ENCODE assay signal across 25 cellular contexts in genomic region chr7:123598657-123599056, GRCh38. TPM values are rescaled to one million over a fixed set of nuclear protein-coding genes. Genes with fewer than 3 reads are reported as not detected.
DNase-seq lines count a peak whose midpoint lies in the region; ATAC-seq, FAIRE-seq and TF ChIP-seq lines count a peak whose summit lies in the region.
"Had no signal": no experiment of that assay in that cellular context is flagged by ENCODE, and none has a peak within 500 bp of the region (broad histone marks: within the 10 kb centered on the region; RNA-seq: fewer than 3 reads in every experiment).

No MANE protein-coding gene starts in this region.

- BruUV-seq in HepG2 (replicated peaks; lab: Mats Ljungman, UMichigan) (no TSS peak), K562 (replicated peaks; lab: Mats Ljungman, UMichigan) (no TSS peak)

- WGBS in liver = 32% methylated on average over 3 of the region's 3 CpGs
- WGBS in HepG2 (ENCODE audit: low lambda C conversion rate) = 8% methylated on average over 3 of the region's 3 CpGs
- 36% methylated on average over 3 of the region's 3 CpGs for WGBS in K562 (ENCODE audit: insufficient coverage, low coverage, missing lambda C conversion rate)
- no CpG with 5 or more reads among the region's 3 CpGs for WGBS in neuronal stem cell (ENCODE audit: extremely low coverage in 2 of 2, insufficient read length in 2 of 2, insufficient replicate concordance in 1 of 2), 2 donors

- H4K8ac ChIP-seq in neuronal stem cell (ENCODE audit: low read depth, low read length) = no peak overlapping the region

- no peak for TF ChIP-seq EP300 in HepG2 (IDR thresholded peaks at IDR 0.05; ENCODE audit: low read depth in 2 of 2, low read length in 2 of 2)
- TF ChIP-seq EP300 in HepG2 (CRISPR knock-in tag; IDR thresholded peaks at IDR 0.05; ENCODE audit: borderline replicate concordance) = no peak
- TF ChIP-seq EP300 in K562 (IDR thresholded peaks at IDR 0.05; ENCODE audit: low read length) = no peak

- H3K4me3 ChIP-seq in liver (ENCODE audit: low read depth in 1 of 3, low read length in 3 of 3) (no peak overlapping the region), HepG2 (replicated peaks in 1 of 3; ENCODE audit: insufficient read depth in 1 of 3, low read depth in 2 of 3, low read length in 3 of 3) (no peak overlapping the region), K562 (no peak overlapping the region), neuronal stem cell (ENCODE audit: low read length in 2 of 2) (no peak overlapping the region)
- H3K4me3 ChIP-seq: GM23248, PC-9, SJCRH30 had no signal

- H3K9me1 ChIP-seq in K562 (ENCODE audit: control insufficient read depth, insufficient read depth, low read length) = no peaks in the 10 kb centered on the region

- ATAC-seq in HepG2 (no peak), K562 (no peak; the same call in 2 of the 3 replicates), left lobe of liver (peak; percentile 96)

- H2AFZ ChIP-seq in HepG2 (ENCODE audit: low read length) (no peak overlapping the region), K562 (ENCODE audit: low read depth, low read length) (0 out of 2 replicates have a peak overlapping the region, but pooled peaks have one; percentile 5), neuronal stem cell (ENCODE audit: low read length) (no peak overlapping the region)
- H2AFZ ChIP-seq: GM23248, PC-9 had no signal

- TF ChIP-seq RAD21 in liver (IDR thresholded peaks at IDR 0.05) (no peak), HepG2 (CRISPR knock-in tag; IDR thresholded peaks at IDR 0.05) (no peak), K562 (CRISPR knock-in tag; conservative IDR thresholded peaks at IDR 0.05 in 1 of 2, IDR thresholded peaks at IDR 0.05 in 1 of 2) (no peak)

- H3K36me3 ChIP-seq in liver (ENCODE audit: control insufficient read depth in 4 of 4, insufficient read depth in 3 of 4, low read depth in 1 of 4, low read length in 3 of 4) = no peaks in the 10 kb centered on the region
- H3K36me3 ChIP-seq in HepG2 (replicated peaks in 1 of 2; ENCODE audit: control insufficient read depth in 1 of 2, insufficient read depth in 2 of 2, low read length in 2 of 2) = no peaks in the 10 kb centered on the region
- no peaks in the 10 kb centered on the region for H3K36me3 ChIP-seq in K562 (ENCODE audit: control insufficient read depth, insufficient read depth, low read length)
- no peaks in the 10 kb centered on the region for H3K36me3 ChIP-seq in neuronal stem cell (replicated peaks in 1 of 2; ENCODE audit: control insufficient read depth in 2 of 2, insufficient read depth in 2 of 2, low read length in 2 of 2)
- H3K36me3 ChIP-seq: SJCRH30 had no signal

- H2BK120ac ChIP-seq in neuronal stem cell (ENCODE audit: low read depth, low read length) = no peak overlapping the region

- DNase-seq in HepG2 (ENCODE audit: low spot score) (no peak), K562 (ENCODE audit: extremely low read depth in 1 of 4, low spot score in 3 of 4) (no peak), left lobe of liver (ENCODE audit: low spot score) (no peak), KBM-7 (no peak), NCI-H1092 treated with DMSO at 0.1 percent for 48 hours (lab: John Stamatoyannopoulos, UW) (no peak), neuronal stem cell (ENCODE audit: low spot score) (no peak)
- DNase-seq: CD4-positive, CD25-positive, alpha-beta regulatory T cell; EL; GF-D8; GM23248; HCEC 1CT; IMR-90; Karpas-422; NCI-H1417; NCI-H1694 treated with DMSO at 0.1 percent for 48 hours; NCI-H2081 treated with DMSO at 0.1 percent for 48 hours; NCI-H446 treated with DMSO at 0.1 percent for 48 hours; NCI-H526 treated with DMSO at 0.1 percent for 48 hours; PC-9; RPMI8226; SJCRH30 had no signal

- in situ Hi-C loops in HepG2 (cut with HindIII; ENCODE audit: extremely low pct_ligation_motif_present, low pct_unique_long_range_greater_than_20kb) (no loop called here), K562 (cut with MboI) (no loop called here), KBM-7 (cut with MboI; ENCODE audit: low pct_unique_long_range_greater_than_20kb, low sequenced_read_pairs) (no loop called here)

- intact Hi-C loops in HepG2 (cut with micrococcal nuclease; ENCODE audit: unreplicated experiment) = no loop called here
- intact Hi-C loops in K562 (cut with micrococcal nuclease) = no loop called here

- no peaks in the 10 kb centered on the region for H4K20me1 ChIP-seq in HepG2 (ENCODE audit: insufficient read depth, low read length)
- H4K20me1 ChIP-seq in K562 (replicated peaks; ENCODE audit: control insufficient read depth, insufficient read depth, low read length) = no peaks in the 10 kb centered on the region

- H3K79me1 ChIP-seq in neuronal stem cell (ENCODE audit: low read depth, low read length) = no peaks in the 10 kb centered on the region

- H2BK12ac ChIP-seq in neuronal stem cell (ENCODE audit: low read length) = no peak overlapping the region

- H3K27ac ChIP-seq in liver (ENCODE audit: low read depth in 1 of 2, low read length in 2 of 2) (peak overlapping the region; percentile 36 to 51), HepG2 (ENCODE audit: extremely low read length, insufficient read depth, low read length) (no peak overlapping the region), K562 (ENCODE audit: extremely low read depth, low read depth, low read length) (no peak overlapping the region), neuronal stem cell (replicated peaks; ENCODE audit: low read length) (no peak overlapping the region)
- H3K27ac ChIP-seq: GM23248, PC-9, SJCRH30 had no signal

- no peak for TF ChIP-seq POLR2A in HepG2 (IDR thresholded peaks at IDR 0.05; ENCODE audit: insufficient read depth in 1 of 2, low read depth in 2 of 2, low read length in 2 of 2)
- no peak for TF ChIP-seq POLR2A in K562 (conservative IDR thresholded peaks at IDR 0.05)

- no peak overlapping the region for H3K18ac ChIP-seq in neuronal stem cell (ENCODE audit: low read length)

- TF ChIP-seq CTCF in liver (IDR thresholded peaks at IDR 0.05; ENCODE audit: low read depth, low read length, missing input control) (no peak), HepG2 (CRISPR knock-in tag; IDR thresholded peaks at IDR 0.05) (no peak), K562 (IDR thresholded peaks at IDR 0.05 in 2 of 3, conservative IDR thresholded peaks at IDR 0.05 in 1 of 3; ENCODE audit: insufficient read depth in 2 of 3, low read depth in 1 of 3, low read length in 3 of 3) (no peak)

- H3K4me2 ChIP-seq in HepG2 (ENCODE audit: low read depth, low read length) = no peak overlapping the region
- H3K4me2 ChIP-seq in K562 (ENCODE audit: insufficient read depth, low read length) = no peak overlapping the region
- H3K4me2 ChIP-seq in neuronal stem cell (ENCODE audit: insufficient read depth, low read length, poor library complexity, severe bottlenecking) = no peak overlapping the region
- H3K4me2 ChIP-seq: PC-9 had no signal

- H3K23ac ChIP-seq in neuronal stem cell (ENCODE audit: low read depth, low read length, poor library complexity) = no peak overlapping the region

- no peak overlapping the region for H4K91ac ChIP-seq in neuronal stem cell (ENCODE audit: low read depth, low read length, poor library complexity)

- FAIRE-seq in HepG2 (lab: Jason Lieb, UNC) = no peak
- no peak for FAIRE-seq in K562 (lab: Jason Lieb, UNC)
- FAIRE-seq: HTR-8/SVneo had no signal

- no peak overlapping the region for H3K14ac ChIP-seq in neuronal stem cell (ENCODE audit: low read length)

- H3K4ac ChIP-seq in neuronal stem cell (ENCODE audit: low read length) = no peak overlapping the region

- POLR2A ChIA-PET in HepG2 (lab: Yijun Ruan, JAX) (no interaction called here), K562 (lab: Yijun Ruan, JAX) (interaction anchor here (1.0 kb wide), 1 partner anchor 46 kb away, joined by 3 read pairs; no protein-coding TSS in a partner anchor)

- no peak overlapping the region for H2BK5ac ChIP-seq in neuronal stem cell (ENCODE audit: low read length)

- no peaks in the 10 kb centered on the region for H3K79me2 ChIP-seq in HepG2 (ENCODE audit: insufficient read depth, low read length)
- H3K79me2 ChIP-seq in K562 (ENCODE audit: control insufficient read depth, insufficient read depth, low read length) = no peaks in the 10 kb centered on the region

- H3K9ac ChIP-seq in liver (ENCODE audit: low read depth in 1 of 2, low read length in 2 of 2) (no peak overlapping the region), HepG2 (ENCODE audit: insufficient read depth, low read depth, low read length) (no peak overlapping the region), K562 (ENCODE audit: insufficient read depth in 1 of 2, low read depth in 2 of 2, low read length in 2 of 2) (no peak overlapping the region), neuronal stem cell (ENCODE audit: low read depth, low read length, poor library complexity) (no peak overlapping the region)
- H3K9ac ChIP-seq: GM23248 had no signal

- no peak overlapping the region for H2AK5ac ChIP-seq in neuronal stem cell (ENCODE audit: low read depth, low read length)

- H3K9me3 ChIP-seq in liver (ENCODE audit: control insufficient read depth in 4 of 4, low read length in 3 of 4) = no peaks in the 10 kb centered on the region
- no peaks in the 10 kb centered on the region for H3K9me3 ChIP-seq in HepG2 (ENCODE audit: low read length)
- H3K9me3 ChIP-seq in K562 (replicated peaks; ENCODE audit: control insufficient read depth, insufficient read depth, low read depth, low read length) = no peaks in the 10 kb centered on the region
- H3K9me3 ChIP-seq in neuronal stem cell (replicated peaks in 1 of 2; ENCODE audit: control insufficient read depth in 2 of 2, insufficient read depth in 1 of 2, low read depth in 1 of 2, low read length in 2 of 2) = no peaks in the 10 kb centered on the region
- H3K9me3 ChIP-seq: SJCRH30 had no signal

- H3K27me3 ChIP-seq in liver (ENCODE audit: control insufficient read depth in 4 of 4, insufficient read depth in 4 of 4, low read length in 3 of 4) (no peaks in the 10 kb centered on the region), HepG2 (ENCODE audit: control insufficient read depth in 1 of 2, insufficient read depth in 2 of 2, low read length in 2 of 2) (no peaks in the 10 kb centered on the region), K562 (ENCODE audit: control insufficient read depth in 2 of 2, insufficient read depth in 2 of 2, low read length in 2 of 2) (no peaks in the 10 kb centered on the region), neuronal stem cell (ENCODE audit: control insufficient read depth in 3 of 3, insufficient read depth in 3 of 3, low read depth in 1 of 3, low read length in 3 of 3) (no peaks in the 10 kb centered on the region)
- H3K27me3 ChIP-seq: SJCRH30 had no signal

- CTCF ChIA-PET in HepG2 (lab: Yijun Ruan, JAX; ENCODE audit: low intra/inter-chr PET ratio, low total read pairs) = no interaction called here
- CTCF ChIA-PET in K562 (lab: Yijun Ruan, JAX; ENCODE audit: low intra/inter-chr PET ratio) = no interaction called here

- H3K4me1 ChIP-seq in liver (ENCODE audit: control insufficient read depth in 4 of 4, insufficient read depth in 4 of 4, low read length in 3 of 4) (peaks cover 0 to 5% (median 0%) of the 10 kb centered on the region in 4 donors), HepG2 (ENCODE audit: insufficient read depth, low read length) (no peaks in the 10 kb centered on the region), K562 (replicated peaks in 1 of 2; ENCODE audit: control insufficient read depth in 2 of 2, insufficient read depth in 2 of 2, low read length in 2 of 2) (peaks cover 4% of the 10 kb centered on the region in 2 experiments; a peak in 4 of 5 replicates), neuronal stem cell (ENCODE audit: control insufficient read depth in 2 of 2, insufficient read depth in 1 of 2, low read depth in 1 of 2, low read length in 2 of 2) (peaks cover 5 to 6% of the 10 kb centered on the region in 2 donors)
- H3K4me1 ChIP-seq: SJCRH30 had no signal

- H2BK15ac ChIP-seq in neuronal stem cell (ENCODE audit: low read length) = no peak overlapping the region

RNA-seq across cellular contexts. Expression of gene ASB15, which starts 3.0 kb away (rescaled TPM):
- not detected for total RNA-seq in liver
- polyA plus RNA-seq in liver = not detected
- total RNA-seq in HepG2 (2016; rRNA removed; fragmentation: Illumina TruSeq; extraction: Trizol) = not detected in 2 replicates
- not detected in 2 replicates for total RNA-seq in HepG2 (2016; cell fraction: cytosol; rRNA removed; fragmentation: Illumina TruSeq; extraction: Trizol; ENCODE audit: low read depth)
- not detected in 2 replicates for total RNA-seq in HepG2 (2016; cell fraction: insoluble cytoplasmic fraction; rRNA removed; fragmentation: Illumina TruSeq; extraction: Trizol)
- total RNA-seq in HepG2 (2016; cell fraction: membrane; rRNA removed; fragmentation: Illumina TruSeq; extraction: Trizol) = not detected in 2 replicates
- total RNA-seq in HepG2 (2016; cell fraction: nucleus; rRNA removed; fragmentation: Illumina TruSeq; extraction: Trizol) = not detected in 2 replicates
- not detected in 2 replicates for polyA plus RNA-seq in HepG2 (2011; rRNA removed)
- polyA plus RNA-seq in HepG2 (2011; cell fraction: cytosol; rRNA removed) = not detected in 2 replicates
- not detected in 2 replicates for polyA plus RNA-seq in HepG2 (2011; cell fraction: nucleus; rRNA removed)
- polyA plus RNA-seq in HepG2 (2012) = not detected in 2 replicates
- polyA plus RNA-seq in HepG2 (2016; cell fraction: cytosol; fragmentation: Illumina TruSeq; extraction: Trizol; ENCODE audit: low read depth) = not detected in 2 replicates
- not detected in 2 replicates for polyA plus RNA-seq in HepG2 (2016; cell fraction: insoluble cytoplasmic fraction; fragmentation: Illumina TruSeq; extraction: Trizol; ENCODE audit: low read depth)
- polyA plus RNA-seq in HepG2 (2016; cell fraction: membrane; fragmentation: Illumina TruSeq; extraction: Trizol; ENCODE audit: low read depth) = not detected in 2 replicates
- not detected in 2 replicates for polyA plus RNA-seq in HepG2 (2016; cell fraction: nucleus; fragmentation: Illumina TruSeq; extraction: Trizol; ENCODE audit: insufficient read depth, low read depth)
- not detected in 2 replicates for polyA minus RNA-seq in HepG2 (2011; rRNA and poly(A)+ RNA removed; ENCODE audit: low replicate concordance)
- not detected in 2 replicates for polyA minus RNA-seq in HepG2 (2011; cell fraction: cytosol; rRNA and poly(A)+ RNA removed)
- not detected in 2 replicates for polyA minus RNA-seq in HepG2 (2011; cell fraction: nucleus; rRNA and poly(A)+ RNA removed)
- total RNA-seq in K562 (2011; cell fraction: chromatin; rRNA removed; ENCODE audit: low replicate concordance) = not detected in 2 replicates
- total RNA-seq in K562 (2011; cell fraction: nucleolus; rRNA removed) = not detected in 2 replicates
- not detected in 2 replicates for total RNA-seq in K562 (2011; cell fraction: nucleoplasm; rRNA removed)
- total RNA-seq in K562 (2014; rRNA removed) = not detected in 2 replicates
- total RNA-seq in K562 (2014; rRNA removed; fragmentation: Illumina TruSeq; extraction: Trizol) = 0.03 TPM in 1 of 2 replicates, not detected in the other
- 0.04 and 0.19 TPM in 2 replicates for total RNA-seq in K562 (2015; rRNA removed; fragmentation: Illumina TruSeq; extraction: Trizol)
- total RNA-seq in K562 (2021) = 0.04 TPM in 1 of 2 replicates, not detected in the other
- polyA plus RNA-seq in K562 (2011; rRNA removed) = not detected in 2 replicates
- not detected in 2 replicates for polyA plus RNA-seq in K562 (2011; cell fraction: cytosol; rRNA removed)
- not detected in 2 replicates for polyA plus RNA-seq in K562 (2011; cell fraction: nucleus; rRNA removed)
- polyA plus RNA-seq in K562 (2012) = 0.09 and 1.3 TPM in 2 replicates
- 0.03 and 0.04 TPM in 2 replicates for polyA plus RNA-seq in K562 (2014; fragmentation: Illumina TruSeq; extraction: Trizol)
- polyA plus RNA-seq in K562 (2014; fragmentation: Nextera tagmentation; extraction: Ambion mirVana) = under 1 TPM; 0.03 to 0.14 TPM
- 0.11 and 0.12 TPM in 2 replicates for polyA plus RNA-seq in K562 (2014; rRNA removed)
- not detected in 2 replicates for polyA minus RNA-seq in K562 (2011; rRNA and poly(A)+ RNA removed)
- polyA minus RNA-seq in K562 (2011; cell fraction: cytosol; rRNA and poly(A)+ RNA removed) = not detected in 2 replicates
- not detected in 2 replicates for polyA minus RNA-seq in K562 (2011; cell fraction: nucleus; rRNA and poly(A)+ RNA removed)
- not detected for total RNA-seq in left lobe of liver
- not detected for polyA plus RNA-seq in neuronal stem cell (2013, experiment 1 of 2)
- not detected for polyA plus RNA-seq in neuronal stem cell (2013, experiment 2 of 2)
- total RNA-seq: CD4-positive, CD25-positive, alpha-beta regulatory T cell; GM23248; IMR-90; MCF 10A; PC-9; SJCRH30 had no signal
- polyA plus RNA-seq: BJ, GM23248, IMR-90 had no signal

RNA-seq across cellular contexts. Expression of gene NDUFA5, which starts 41.0 kb away (rescaled TPM):
- total RNA-seq in liver = 10 to 100 TPM; 27.4 to 30.8 TPM
- 100 to 1,000 TPM in 1 of 2 donors, 10 to 100 TPM in 1; 38.0 to 102 TPM for polyA plus RNA-seq in liver
- 55.9 and 79.6 TPM in 2 replicates for total RNA-seq in HepG2 (2016; rRNA removed; fragmentation: Illumina TruSeq; extraction: Trizol)
- total RNA-seq in HepG2 (2016; cell fraction: cytosol; rRNA removed; fragmentation: Illumina TruSeq; extraction: Trizol; ENCODE audit: low read depth) = 7.1 and 9.3 TPM in 2 replicates
- total RNA-seq in HepG2 (2016; cell fraction: insoluble cytoplasmic fraction; rRNA removed; fragmentation: Illumina TruSeq; extraction: Trizol) = 54.4 and 89.4 TPM in 2 replicates
- 18.1 and 25.2 TPM in 2 replicates for total RNA-seq in HepG2 (2016; cell fraction: membrane; rRNA removed; fragmentation: Illumina TruSeq; extraction: Trizol)
- total RNA-seq in HepG2 (2016; cell fraction: nucleus; rRNA removed; fragmentation: Illumina TruSeq; extraction: Trizol) = 32.2 and 34.7 TPM in 2 replicates
- polyA plus RNA-seq in HepG2 (2011; rRNA removed) = 10.7 and 16.9 TPM in 2 replicates
- 3.1 and 6.6 TPM in 2 replicates for polyA plus RNA-seq in HepG2 (2011; cell fraction: cytosol; rRNA removed)
- 4.5 and 6.9 TPM in 2 replicates for polyA plus RNA-seq in HepG2 (2011; cell fraction: nucleus; rRNA removed)
- polyA plus RNA-seq in HepG2 (2012) = 25.0 and 58.6 TPM in 2 replicates
- 11.5 and 12.0 TPM in 2 replicates for polyA plus RNA-seq in HepG2 (2016; cell fraction: cytosol; fragmentation: Illumina TruSeq; extraction: Trizol; ENCODE audit: low read depth)
- polyA plus RNA-seq in HepG2 (2016; cell fraction: insoluble cytoplasmic fraction; fragmentation: Illumina TruSeq; extraction: Trizol; ENCODE audit: low read depth) = 122 and 134 TPM in 2 replicates
- polyA plus RNA-seq in HepG2 (2016; cell fraction: membrane; fragmentation: Illumina TruSeq; extraction: Trizol; ENCODE audit: low read depth) = 22.0 and 24.5 TPM in 2 replicates
- polyA plus RNA-seq in HepG2 (2016; cell fraction: nucleus; fragmentation: Illumina TruSeq; extraction: Trizol; ENCODE audit: insufficient read depth, low read depth) = 56.4 and 58.4 TPM in 2 replicates
- polyA minus RNA-seq in HepG2 (2011; rRNA and poly(A)+ RNA removed; ENCODE audit: low replicate concordance) = 3.4 and 7.2 TPM in 2 replicates
- 14.1 and 16.6 TPM in 2 replicates for polyA minus RNA-seq in HepG2 (2011; cell fraction: cytosol; rRNA and poly(A)+ RNA removed)
- polyA minus RNA-seq in HepG2 (2011; cell fraction: nucleus; rRNA and poly(A)+ RNA removed) = 35.7 and 38.1 TPM in 2 replicates
- 25.5 and 92.7 TPM in 2 replicates for total RNA-seq in K562 (2011; cell fraction: chromatin; rRNA removed; ENCODE audit: low replicate concordance)
- 20.7 and 22.5 TPM in 2 replicates for total RNA-seq in K562 (2011; cell fraction: nucleolus; rRNA removed)
- total RNA-seq in K562 (2011; cell fraction: nucleoplasm; rRNA removed) = 62.4 and 97.6 TPM in 2 replicates
- total RNA-seq in K562 (2014; rRNA removed) = 187 and 199 TPM in 2 replicates
- 377 and 418 TPM in 2 replicates for total RNA-seq in K562 (2014; rRNA removed; fragmentation: Illumina TruSeq; extraction: Trizol)
- 324 and 363 TPM in 2 replicates for total RNA-seq in K562 (2015; rRNA removed; fragmentation: Illumina TruSeq; extraction: Trizol)
- 244 and 267 TPM in 2 replicates for total RNA-seq in K562 (2021)
- 85.5 and 155 TPM in 2 replicates for polyA plus RNA-seq in K562 (2011; rRNA removed)
- polyA plus RNA-seq in K562 (2011; cell fraction: cytosol; rRNA removed) = 4.9 and 17.7 TPM in 2 replicates
- polyA plus RNA-seq in K562 (2011; cell fraction: nucleus; rRNA removed) = 25.9 and 32.6 TPM in 2 replicates
- polyA plus RNA-seq in K562 (2012) = 154 and 254 TPM in 2 replicates
- 257 and 269 TPM in 2 replicates for polyA plus RNA-seq in K562 (2014; fragmentation: Illumina TruSeq; extraction: Trizol)
- 100 to 1,000 TPM; 669 to 677 TPM for polyA plus RNA-seq in K562 (2014; fragmentation: Nextera tagmentation; extraction: Ambion mirVana)
- 245 and 254 TPM in 2 replicates for polyA plus RNA-seq in K562 (2014; rRNA removed)
- polyA minus RNA-seq in K562 (2011; rRNA and poly(A)+ RNA removed) = 59.6 and 72.6 TPM in 2 replicates
- polyA minus RNA-seq in K562 (2011; cell fraction: cytosol; rRNA and poly(A)+ RNA removed) = 41.1 and 61.1 TPM in 2 replicates
- polyA minus RNA-seq in K562 (2011; cell fraction: nucleus; rRNA and poly(A)+ RNA removed) = 65.4 and 83.4 TPM in 2 replicates
- 41.3 TPM for total RNA-seq in left lobe of liver
- polyA plus RNA-seq in neuronal stem cell (2013, experiment 1 of 2) = 69.3 TPM
- 71.5 TPM for polyA plus RNA-seq in neuronal stem cell (2013, experiment 2 of 2)

RNA-seq across cellular contexts. Expression of gene LMOD2, which starts 57.0 kb away (rescaled TPM):
- total RNA-seq in liver = not detected
- not detected for polyA plus RNA-seq in liver
- not detected in 2 replicates for total RNA-seq in HepG2 (2016; rRNA removed; fragmentation: Illumina TruSeq; extraction: Trizol)
- not detected in 2 replicates for total RNA-seq in HepG2 (2016; cell fraction: cytosol; rRNA removed; fragmentation: Illumina TruSeq; extraction: Trizol; ENCODE audit: low read depth)
- total RNA-seq in HepG2 (2016; cell fraction: insoluble cytoplasmic fraction; rRNA removed; fragmentation: Illumina TruSeq; extraction: Trizol) = not detected in 2 replicates
- total RNA-seq in HepG2 (2016; cell fraction: membrane; rRNA removed; fragmentation: Illumina TruSeq; extraction: Trizol) = not detected in 2 replicates
- not detected in 2 replicates for total RNA-seq in HepG2 (2016; cell fraction: nucleus; rRNA removed; fragmentation: Illumina TruSeq; extraction: Trizol)
- not detected in 2 replicates for polyA plus RNA-seq in HepG2 (2011; rRNA removed)
- polyA plus RNA-seq in HepG2 (2011; cell fraction: cytosol; rRNA removed) = not detected in 2 replicates
- not detected in 2 replicates for polyA plus RNA-seq in HepG2 (2011; cell fraction: nucleus; rRNA removed)
- polyA plus RNA-seq in HepG2 (2012) = not detected in 2 replicates
- not detected in 2 replicates for polyA plus RNA-seq in HepG2 (2016; cell fraction: cytosol; fragmentation: Illumina TruSeq; extraction: Trizol; ENCODE audit: low read depth)
- not detected in 2 replicates for polyA plus RNA-seq in HepG2 (2016; cell fraction: insoluble cytoplasmic fraction; fragmentation: Illumina TruSeq; extraction: Trizol; ENCODE audit: low read depth)
- polyA plus RNA-seq in HepG2 (2016; cell fraction: membrane; fragmentation: Illumina TruSeq; extraction: Trizol; ENCODE audit: low read depth) = not detected in 2 replicates
- polyA plus RNA-seq in HepG2 (2016; cell fraction: nucleus; fragmentation: Illumina TruSeq; extraction: Trizol; ENCODE audit: insufficient read depth, low read depth) = not detected in 2 replicates
- not detected in 2 replicates for polyA minus RNA-seq in HepG2 (2011; rRNA and poly(A)+ RNA removed; ENCODE audit: low replicate concordance)
- polyA minus RNA-seq in HepG2 (2011; cell fraction: cytosol; rRNA and poly(A)+ RNA removed) = not detected in 2 replicates
- polyA minus RNA-seq in HepG2 (2011; cell fraction: nucleus; rRNA and poly(A)+ RNA removed) = not detected in 2 replicates
- total RNA-seq in K562 (2011; cell fraction: chromatin; rRNA removed; ENCODE audit: low replicate concordance) = not detected in 2 replicates
- not detected in 2 replicates for total RNA-seq in K562 (2011; cell fraction: nucleolus; rRNA removed)
- total RNA-seq in K562 (2011; cell fraction: nucleoplasm; rRNA removed) = not detected in 2 replicates
- total RNA-seq in K562 (2014; rRNA removed) = not detected in 2 replicates
- total RNA-seq in K562 (2014; rRNA removed; fragmentation: Illumina TruSeq; extraction: Trizol) = not detected in 2 replicates
- total RNA-seq in K562 (2015; rRNA removed; fragmentation: Illumina TruSeq; extraction: Trizol) = not detected in 2 replicates
- total RNA-seq in K562 (2021) = 0.13 TPM in 1 of 2 replicates, not detected in the other
- not detected in 2 replicates for polyA plus RNA-seq in K562 (2011; rRNA removed)
- not detected in 2 replicates for polyA plus RNA-seq in K562 (2011; cell fraction: cytosol; rRNA removed)
- polyA plus RNA-seq in K562 (2011; cell fraction: nucleus; rRNA removed) = not detected in 2 replicates
- polyA plus RNA-seq in K562 (2012) = 0.08 TPM in 2 replicates
- not detected in 2 replicates for polyA plus RNA-seq in K562 (2014; fragmentation: Illumina TruSeq; extraction: Trizol)
- polyA plus RNA-seq in K562 (2014; fragmentation: Nextera tagmentation; extraction: Ambion mirVana) = under 1 TPM in 1 of 2 experiments, not detected in 1; 0.04 TPM
- polyA plus RNA-seq in K562 (2014; rRNA removed) = not detected in 2 replicates
- polyA minus RNA-seq in K562 (2011; rRNA and poly(A)+ RNA removed) = not detected in 2 replicates
- not detected in 2 replicates for polyA minus RNA-seq in K562 (2011; cell fraction: cytosol; rRNA and poly(A)+ RNA removed)
- not detected in 2 replicates for polyA minus RNA-seq in K562 (2011; cell fraction: nucleus; rRNA and poly(A)+ RNA removed)
- 0.10 TPM for total RNA-seq in left lobe of liver
- polyA plus RNA-seq in neuronal stem cell (2013, experiment 1 of 2) = 0.10 TPM
- polyA plus RNA-seq in neuronal stem cell (2013, experiment 2 of 2) = 0.10 TPM
- total RNA-seq: CD4-positive, CD25-positive, alpha-beta regulatory T cell; GM23248; IMR-90; MCF 10A; PC-9 had no signal
- polyA plus RNA-seq: BJ, GM23248, IMR-90 had no signal

Comparison
In these comparisons a context has a peak if more than half of its experiments do, and no peak if none do; other contexts are left out.
1. H3K27ac ChIP-seq: peak in liver (2 of 2); none in HepG2 (single experiment), K562 (single experiment) and neuronal stem cell (single experiment).